In the genomic region with DNA sequence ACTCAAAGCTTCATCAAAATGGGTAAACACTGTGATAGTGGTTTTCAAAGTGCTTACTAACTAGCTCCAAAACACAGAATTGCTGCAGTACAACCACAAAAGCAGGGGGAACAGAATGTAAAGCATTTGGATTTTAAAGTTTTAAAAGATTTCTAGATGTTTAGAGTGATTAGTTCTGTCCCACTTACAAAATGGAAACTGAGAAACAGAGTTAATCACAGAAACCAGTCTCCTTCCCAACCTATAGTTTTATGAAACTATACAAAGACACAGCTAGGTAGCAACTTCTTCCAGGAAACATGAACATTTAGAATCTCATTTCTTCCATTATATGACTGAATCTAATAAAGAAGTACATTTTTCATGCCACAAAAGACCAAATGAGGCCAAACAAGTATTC, we compare ENCODE assay signal across 22 cellular contexts.
DNase-seq lines count a peak whose midpoint lies in the region; ATAC-seq, FAIRE-seq and TF ChIP-seq lines count a peak whose summit lies in the region.
"Had no signal": no experiment of that assay in that cellular context is flagged by ENCODE, and none has a peak within 500 bp of the region (broad histone marks: within the 10 kb centered on the region; RNA-seq: fewer than 3 reads in every experiment).

No MANE protein-coding gene starts in this region.

- H4K20me1 ChIP-seq in MM.1S (ENCODE audit: insufficient read depth, low read length): no peaks in the 10 kb centered on the region
- H4K20me1 ChIP-seq: BLaER1 treated with 17β-estradiol and CSF1 and Interleukin-3, amounts not matched to agents 10 nM and 100 nM had no signal

- DNase-seq in activated T-cell treated with anti-CD3 and anti-CD28 coated beads, Interleukin-2, amount 50 U/mL, for 4 hours: no peak
- DNase-seq in activated T-cell treated with anti-CD3 and anti-CD28 coated beads, Interleukin-2, amount 50 U/mL, for 48 hours: no peak
- DNase-seq in MM.1S: peak; percentile 15
- no peak for DNase-seq in activated naive CD8-positive, alpha-beta T cell treated with anti-CD3 and anti-CD28 coated beads for 36 hours
- DNase-seq in stimulated activated naive CD8-positive, alpha-beta T cell treated with anti-CD3 and anti-CD28 coated beads, Interleukin-15, amount 100 ng/mL, for 72 hours: no peak
- DNase-seq in H54 (ENCODE audit: insufficient read length, low spot score): no peak
- DNase-seq: CD8-positive, alpha-beta T cell; COR-L47; DMS 273 treated with DMSO at 0.1 percent for 48 hours; DMS53; DND-41; EL; H7; HFFc6; IMR-90 had no signal

- TF ChIP-seq CTCF in MM.1S (IDR thresholded peaks at IDR 0.05; ENCODE audit: low read length): no peak

- 0 out of 2 replicates have a peak overlapping the region, but pooled peaks have one; percentile 9 for H3K4me2 ChIP-seq in MM.1S (ENCODE audit: low read depth, low read length)
- H3K4me2 ChIP-seq: BLaER1 treated with 17β-estradiol and CSF1 and Interleukin-3, amounts not matched to agents 10 nM and 100 nM; GM23338 had no signal

- peaks cover 16% of the 10 kb centered on the region for H3K27me3 Mint-ChIP-seq in activated T-cell treated with anti-CD3 and anti-CD28 coated beads, Interleukin-2, amount 50 U/mL, for 4 hours (ENCODE audit: low read depth)
- peaks cover 24% of the 10 kb centered on the region for H3K27me3 Mint-ChIP-seq in activated naive CD8-positive, alpha-beta T cell treated with anti-CD3 and anti-CD28 coated beads for 36 hours
- peaks cover 19% of the 10 kb centered on the region for H3K27me3 Mint-ChIP-seq in stimulated activated naive CD8-positive, alpha-beta T cell treated with anti-CD3 and anti-CD28 coated beads, Interleukin-15, amount 100 ng/mL, for 72 hours

- no peak for TF ChIP-seq POLR2A in H54 (IDR thresholded peaks at IDR 0.05; ENCODE audit: low read depth, low read length)

- H3K9me3 ChIP-seq in MM.1S (replicated peaks; ENCODE audit: insufficient read depth, low read length): no peaks in the 10 kb centered on the region
- H3K9me3 ChIP-seq: BLaER1 treated with 17β-estradiol and CSF1 and Interleukin-3, amounts not matched to agents 10 nM and 100 nM had no signal

- no peaks in the 10 kb centered on the region for H3K36me3 ChIP-seq in MM.1S (replicated peaks; ENCODE audit: insufficient read depth, low read length)
- H3K36me3 ChIP-seq: BLaER1 treated with 17β-estradiol and CSF1 and Interleukin-3, amounts not matched to agents 10 nM and 100 nM had no signal

- no peak overlapping the region for H3K4me3 Mint-ChIP-seq in activated T-cell treated with anti-CD3 and anti-CD28 coated beads, Interleukin-2, amount 50 U/mL, for 4 hours
- H3K4me3 Mint-ChIP-seq in activated naive CD8-positive, alpha-beta T cell treated with anti-CD3 and anti-CD28 coated beads for 36 hours: no peak overlapping the region
- H3K4me3 Mint-ChIP-seq in stimulated activated naive CD8-positive, alpha-beta T cell treated with anti-CD3 and anti-CD28 coated beads, Interleukin-15, amount 100 ng/mL, for 72 hours: peak overlapping the region; percentile 14 to 33
- H3K4me3 Mint-ChIP-seq: B cell; CD8-positive, alpha-beta T cell; GM23338; HFFc6 had no signal

- no peaks in the 10 kb centered on the region for H3K36me3 Mint-ChIP-seq in activated T-cell treated with anti-CD3 and anti-CD28 coated beads, Interleukin-2, amount 50 U/mL, for 4 hours (ENCODE audit: insufficient read depth)
- no peaks in the 10 kb centered on the region for H3K36me3 Mint-ChIP-seq in activated naive CD8-positive, alpha-beta T cell treated with anti-CD3 and anti-CD28 coated beads for 36 hours
- H3K36me3 Mint-ChIP-seq: CD8-positive, alpha-beta T cell had no signal

- no peak overlapping the region for H2AFZ ChIP-seq in MM.1S (ENCODE audit: low read length)
- H2AFZ ChIP-seq: GM23338 had no signal

- H3K9me3 Mint-ChIP-seq in activated T-cell treated with anti-CD3 and anti-CD28 coated beads, Interleukin-2, amount 50 U/mL, for 4 hours: no peaks in the 10 kb centered on the region
- no peaks in the 10 kb centered on the region for H3K9me3 Mint-ChIP-seq in activated naive CD8-positive, alpha-beta T cell treated with anti-CD3 and anti-CD28 coated beads for 36 hours
- H3K9me3 Mint-ChIP-seq in stimulated activated naive CD8-positive, alpha-beta T cell treated with anti-CD3 and anti-CD28 coated beads, Interleukin-15, amount 100 ng/mL, for 72 hours: no peaks in the 10 kb centered on the region
- H3K9me3 Mint-ChIP-seq: CD8-positive, alpha-beta T cell; GM23338; HFFc6 had no signal

- no peak overlapping the region for H3K4me3 ChIP-seq in MM.1S (ENCODE audit: low read length)
- H3K4me3 ChIP-seq: BLaER1 treated with 17β-estradiol and CSF1 and Interleukin-3, amounts not matched to agents 10 nM and 100 nM; GM12878; GM23338 had no signal

- H3K4me1 Mint-ChIP-seq in activated T-cell treated with anti-CD3 and anti-CD28 coated beads, Interleukin-2, amount 50 U/mL, for 4 hours (ENCODE audit: low read depth): no peaks in the 10 kb centered on the region
- peaks cover 12% of the 10 kb centered on the region for H3K4me1 Mint-ChIP-seq in activated naive CD8-positive, alpha-beta T cell treated with anti-CD3 and anti-CD28 coated beads for 36 hours
- H3K4me1 Mint-ChIP-seq in stimulated activated naive CD8-positive, alpha-beta T cell treated with anti-CD3 and anti-CD28 coated beads, Interleukin-15, amount 100 ng/mL, for 72 hours: peaks cover 17% of the 10 kb centered on the region
- H3K4me1 Mint-ChIP-seq: B cell, GM23338 had no signal

- H3K4me1 ChIP-seq in MM.1S (ENCODE audit: low read length): peaks cover 8% of the 10 kb centered on the region

- H3K27ac Mint-ChIP-seq in activated naive CD8-positive, alpha-beta T cell treated with anti-CD3 and anti-CD28 coated beads for 36 hours: peak overlapping the region; percentile 56
- H3K27ac Mint-ChIP-seq in stimulated activated naive CD8-positive, alpha-beta T cell treated with anti-CD3 and anti-CD28 coated beads, Interleukin-15, amount 100 ng/mL, for 72 hours: peak overlapping the region in 1 of 2 donors; percentile 4
- H3K27ac Mint-ChIP-seq: B cell; CD8-positive, alpha-beta T cell; GM23338; HFFc6 had no signal

- FAIRE-seq in H54 (lab: Jason Lieb, UNC): no peak
- FAIRE-seq: GM12878, HTR-8/SVneo had no signal

- H3K27ac ChIP-seq in MM.1S (ENCODE audit: low read length): no peak overlapping the region
- H3K27ac ChIP-seq: BLaER1 treated with 17β-estradiol and CSF1 and Interleukin-3, amounts not matched to agents 10 nM and 100 nM had no signal

- H3K79me2 ChIP-seq in MM.1S (ENCODE audit: low read length): no peaks in the 10 kb centered on the region

- peak; percentile 18 to 25 for ATAC-seq in activated T-cell treated with anti-CD3 and anti-CD28 coated beads, Interleukin-2, amount 50 U/mL, for 4 hours
- peak; percentile 63 for ATAC-seq in stimulated activated naive CD8-positive, alpha-beta T cell treated with anti-CD3 and anti-CD28 coated beads, Interleukin-15, amount 100 ng/mL, for 72 hours
- ATAC-seq in GM19324 (IDR thresholded peaks at IDR 0.05; ENCODE audit: low FRiP score, unreplicated experiment): no peak
- ATAC-seq: CD8-positive, alpha-beta T cell; GM12878; GM23338; HCT116 had no signal

- no peaks in the 10 kb centered on the region for H3F3A ChIP-seq in MM.1S (ENCODE audit: insufficient read depth, low read length)

- H3K9me2 ChIP-seq in MM.1S (replicated peaks; ENCODE audit: insufficient read depth, low read length): no peaks in the 10 kb centered on the region

- no peak overlapping the region for H3K9ac ChIP-seq in MM.1S (ENCODE audit: low read length)
- H3K9ac ChIP-seq: BLaER1 treated with 17β-estradiol and CSF1 and Interleukin-3, amounts not matched to agents 10 nM and 100 nM had no signal

- H3K27me3 ChIP-seq in MM.1S (replicated peaks; ENCODE audit: insufficient read depth, low read length): no peaks in the 10 kb centered on the region
- H3K27me3 ChIP-seq: BLaER1 treated with 17β-estradiol and CSF1 and Interleukin-3, amounts not matched to agents 10 nM and 100 nM had no signal

Comparison
In these comparisons a context has a peak if more than half of its experiments do, and no peak if none do; other contexts are left out.
1. H3K4me3 Mint-ChIP-seq: peak in stimulated activated naive CD8-positive, alpha-beta T cell treated with anti-CD3 and anti-CD28 coated beads, Interleukin-15, amount 100 ng/mL, for 72 hours (2 of 2); none in activated T-cell treated with anti-CD3 and anti-CD28 coated beads, Interleukin-2, amount 50 U/mL, for 4 hours (single experiment) and activated naive CD8-positive, alpha-beta T cell treated with anti-CD3 and anti-CD28 coated beads for 36 hours (single experiment).